Comparison of ENCODE assay signal across 19 cellular contexts in the genomic region with DNA sequence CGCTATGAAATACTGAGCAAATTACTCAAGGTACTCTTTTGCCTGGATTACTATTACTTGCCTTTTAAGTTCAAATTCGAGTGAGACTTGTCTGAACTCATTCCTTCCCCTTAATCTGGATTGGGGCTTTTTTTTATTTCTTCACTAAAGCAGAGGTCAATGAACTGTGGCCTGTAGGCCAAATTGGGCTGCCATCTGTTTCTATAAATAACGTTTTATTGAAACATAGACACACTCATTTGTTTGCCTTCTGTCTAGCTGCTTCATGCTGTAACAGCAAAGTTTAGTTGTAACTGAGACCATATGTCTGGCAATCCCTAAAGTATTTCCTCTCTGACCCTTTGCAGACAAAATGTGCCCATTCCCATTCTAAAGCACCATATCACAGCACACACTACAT.
"Had no signal": no experiment of that assay in that cellular context is flagged by ENCODE, and none has a peak within 500 bp of the region (broad histone marks: within the 10 kb centered on the region; RNA-seq: fewer than 3 reads in every experiment).

No MANE protein-coding gene starts in this region.

- H3K4me3 ChIP-seq: breast epithelium, colonic mucosa, dorsolateral prefrontal cortex, esophagus muscularis mucosa, gastrocnemius medialis, pancreas, tibial artery had no signal

- FAIRE-seq: pancreas had no signal

- H3K27me3 ChIP-seq: breast epithelium, colonic mucosa, dorsolateral prefrontal cortex, esophagus muscularis mucosa, gastrocnemius medialis, pancreas, tibial artery had no signal

- DNase-seq: activated CD4-positive, alpha-beta T cell treated with anti-CD3 and anti-CD28 coated beads for 1 hour; activated CD4-positive, alpha-beta T cell treated with anti-CD3 and anti-CD28 coated beads, Interleukin-2, amount 50 U/mL, for 1 hour; activated CD8-positive, alpha-beta T cell treated with anti-CD3 and anti-CD28 coated beads, Interleukin-2, amount 10 ng/mL, durations not matched to agents 7 days and 5 days; activated gamma-delta T cell treated with Interleukin-2 at 50 U/mL for 16 hours; colonic mucosa; dorsolateral prefrontal cortex; effector memory CD8-positive, alpha-beta T cell; gastrocnemius medialis; head of caudate nucleus; hypothalamus; left ventricle myocardium superior; pancreas; right cardiac atrium; stimulated activated CD4-positive, alpha-beta T cell treated with anti-CD3 and anti-CD28 coated beads, Interleukin-1b, Interleukin-23, amount 100 ng/mL, for 48 hours; stimulated activated naive CD8-positive, alpha-beta T cell treated with anti-CD3 and anti-CD28 coated beads, Interleukin-15, amount 100 ng/mL, for 72 hours; tibial artery had no signal

- ATAC-seq: activated CD8-positive, alpha-beta T cell treated with anti-CD3 and anti-CD28 coated beads, Interleukin-2, amount 10 ng/mL, durations not matched to agents 7 days and 5 days; activated naive CD4-positive, alpha-beta T cell treated with anti-CD3 and anti-CD28 coated beads, Interleukin-2, amount 50 U/mL, for 72 hours; effector memory CD8-positive, alpha-beta T cell; gastrocnemius medialis; left ventricle myocardium superior; pancreas; right cardiac atrium; stimulated activated naive CD8-positive, alpha-beta T cell treated with anti-CD3 and anti-CD28 coated beads, Interleukin-15, amount 100 ng/mL, for 72 hours had no signal

- H3K36me3 ChIP-seq: breast epithelium, colonic mucosa, esophagus muscularis mucosa, gastrocnemius medialis, pancreas, tibial artery had no signal

- H3K9me3 ChIP-seq: colonic mucosa, gastrocnemius medialis, pancreas had no signal

- H3K4me1 ChIP-seq: breast epithelium, colonic mucosa, esophagus muscularis mucosa, gastrocnemius medialis, pancreas, tibial artery had no signal

- H3K27ac ChIP-seq: breast epithelium, colonic mucosa, dorsolateral prefrontal cortex, esophagus muscularis mucosa, gastrocnemius medialis, pancreas, tibial artery had no signal
